ENCODE assay signal across 8 cellular contexts in genomic region chr9:129177791-129178578, GRCh38. TPM values are rescaled to one million over a fixed set of nuclear protein-coding genes. Genes with fewer than 3 reads are reported as not detected.
DNase-seq lines count a peak whose midpoint lies in the region; ATAC-seq, FAIRE-seq and TF ChIP-seq lines count a peak whose summit lies in the region.

Gene IER5L, minus strand, starts transcription at chr9:129178261. Its CDS starts 209 bp downstream, at chr9:129178052.

- peak in 1 of 3 experiments; percentile 2 for TF ChIP-seq CTCF in keratinocyte (optimal IDR thresholded peaks at IDR 0.05 in 1 of 3, IDR thresholded peaks at IDR 0.05 in 1 of 3, conservative IDR thresholded peaks at IDR 0.05 in 1 of 3; ENCODE audit: extremely low read depth in 1 of 3, insufficient read depth in 2 of 3, low read length in 3 of 3)

- FAIRE-seq in keratinocyte (lab: Jason Lieb, UNC): no peak

- H3K9me3 ChIP-seq in keratinocyte (ENCODE audit: control insufficient read depth, low read depth, low read length): no peaks in the 10 kb centered on the region

- H2AFZ ChIP-seq in keratinocyte (ENCODE audit: control insufficient read depth, low read length): peak within 1 kb of the TSS; percentile 58

- no peaks in the 10 kb centered on the region for H3K27me3 ChIP-seq in keratinocyte (ENCODE audit: control insufficient read depth, extremely low read depth, insufficient read depth, low read length)

- no peaks in the 10 kb centered on the region for H4K20me1 ChIP-seq in keratinocyte (ENCODE audit: control insufficient read depth, extremely low read depth, insufficient read depth, low read length)

- no peaks in the 10 kb centered on the region for H3K36me3 ChIP-seq in keratinocyte (ENCODE audit: control insufficient read depth in 2 of 2, extremely low read depth in 1 of 2, insufficient read depth in 2 of 2, low read length in 2 of 2)

- peak within 1 kb of the TSS; percentile 84 for H3K9ac ChIP-seq in keratinocyte (ENCODE audit: control insufficient read depth, extremely low read depth, insufficient read depth, low read length)

- peaks cover 14% of the 10 kb centered on the region for H3K4me1 ChIP-seq in keratinocyte (ENCODE audit: control insufficient read depth, extremely low read depth, insufficient read depth, low read length)

- peak; percentile 83 for ATAC-seq in GM19023 (IDR thresholded peaks at IDR 0.05; ENCODE audit: unreplicated experiment)
- ATAC-seq in HG03175 (IDR thresholded peaks at IDR 0.05; ENCODE audit: unreplicated experiment): peak; percentile 87

- H3K79me2 ChIP-seq in keratinocyte (ENCODE audit: control insufficient read depth, insufficient read depth, low read length): peaks cover 16% of the 10 kb centered on the region

- dilution Hi-C loops in keratinocyte (cut with MboI; ENCODE audit: extremely low pct_ligation_motif_present, low sequenced_read_pairs): no loop called here

- no peak within 1 kb of the TSS for H3K27ac ChIP-seq in keratinocyte (ENCODE audit: control insufficient read depth, insufficient read depth, low read length)

- no peaks in the 10 kb centered on the region for H3K9me1 ChIP-seq in keratinocyte (ENCODE audit: control insufficient read depth, extremely low read depth, insufficient read depth, low read length)

- peak within 1 kb of the TSS; percentile 83 to 95 (median 86) for H3K4me3 ChIP-seq in keratinocyte (ENCODE audit: control insufficient read depth in 2 of 3, extremely low read depth in 1 of 3, insufficient read depth in 2 of 3, low read depth in 1 of 3, low read length in 3 of 3)

- H3K4me2 ChIP-seq in keratinocyte (ENCODE audit: control insufficient read depth, extremely low read depth, insufficient read depth, low read depth, low read length): peak within 1 kb of the TSS; percentile 82

- DNase-seq in AG08396 (ENCODE audit: low spot score): peak; percentile 100
- peak; percentile 94 for DNase-seq in NCI-H2227 treated with DMSO at 0.1 percent for 48 hours (lab: John Stamatoyannopoulos, UW)
- DNase-seq in activated CD4-positive, CD25-positive, alpha-beta regulatory T cell treated with anti-CD3 and anti-CD28 coated beads, Interleukin-2, amount 50 U/mL, for 16 hours (ENCODE audit: low read depth, low spot score): peak; percentile 83
- peak; percentile 90 for DNase-seq in central memory CD4-positive, alpha-beta T cell
- peak; percentile 68 for DNase-seq in keratinocyte (ENCODE audit: low read depth, low spot score)
- peak; percentile 90 for DNase-seq in stimulated activated CD4-positive, alpha-beta T cell treated with anti-CD3 and anti-CD28 coated beads, Interleukin-12 subunit alpha, Interleukin-12 subunit beta, amount 100 ng/mL, for 4 hours

RNA-seq across cellular contexts. Expression of gene IER5L, which starts in this region (rescaled TPM):
- 2.1 to 3.6 TPM (median 2.8 TPM) in 3 replicates for polyA plus RNA-seq in keratinocyte
- polyA plus RNA-seq in keratinocyte (2011; ENCODE audit: low read depth): 4.1 TPM
- polyA plus RNA-seq in keratinocyte (2011; cell fraction: cytosol; rRNA removed): 0.75 and 2.7 TPM in 2 replicates
- 2.1 and 4.5 TPM in 2 replicates for polyA plus RNA-seq in keratinocyte (2011; cell fraction: nucleus; rRNA removed)
- polyA plus RNA-seq in keratinocyte (2012; ENCODE audit: low replicate concordance): 2.4 and 5.1 TPM in 2 replicates
- 1.3 to 1.4 TPM (median 1.3 TPM) in 3 replicates for polyA minus RNA-seq in keratinocyte
- 18.4 TPM for polyA minus RNA-seq in keratinocyte (2011; cell fraction: cytosol; rRNA and poly(A)+ RNA removed)
- polyA minus RNA-seq in keratinocyte (2011; cell fraction: nucleus; rRNA and poly(A)+ RNA removed): 4.3 and 7.5 TPM in 2 replicates
